In genomic region chr3:175479175-175479574, GRCh38 we compare ENCODE assay signal across 14 cellular contexts.
DNase-seq lines count a peak whose midpoint lies in the region; ATAC-seq and TF ChIP-seq lines count a peak whose summit lies in the region.
"Had no signal": no experiment of that assay in that cellular context is flagged by ENCODE, and none has a peak within 500 bp of the region (broad histone marks: within the 10 kb centered on the region; RNA-seq: fewer than 3 reads in every experiment).

No MANE protein-coding gene starts in this region.

- H3K4me1 ChIP-seq in BLaER1 = peaks cover 95% of the 10 kb centered on the region
- H3K4me1 ChIP-seq: A549, Caco-2 had no signal

- 0 out of 2 replicates have a peak, but pooled peaks cover 3% of the 10 kb centered on the region for H3K36me3 ChIP-seq in BLaER1

- H3K9ac ChIP-seq in BLaER1 = peak overlapping the region; percentile 64

- H3K27me3 ChIP-seq in BLaER1 = no peaks in the 10 kb centered on the region

- H3K27ac ChIP-seq in BLaER1 = peak overlapping the region; percentile 92
- H3K27ac ChIP-seq: A549, C4-2B had no signal

- H4K20me1 ChIP-seq in BLaER1 = no peaks in the 10 kb centered on the region

- peak; percentile 92 for DNase-seq in LNCaP clone FGC (ENCODE audit: low read depth)
- no peak for DNase-seq in T-helper 9 cell
- DNase-seq in effector CD4-positive, alpha-beta T cell = no peak
- DNase-seq: AML-193; Caco-2; Calu3; CD4-positive, alpha-beta T cell; CD8-positive, alpha-beta T cell; DMS79 treated with DMSO at 0.1 percent for 48 hours; GF-D8 had no signal

- H3K9me3 ChIP-seq in BLaER1 = no peaks in the 10 kb centered on the region
- H3K9me3 ChIP-seq: A549, Caco-2 had no signal

- H3K4me3 ChIP-seq in BLaER1 (peak overlapping the region; percentile 19; the same call in 1 of the 2 replicates), LNCaP clone FGC (ENCODE audit: low read depth, low read length) (no peak overlapping the region)
- H3K4me3 ChIP-seq: A549 had no signal

- H3K4me2 ChIP-seq in BLaER1 = peak overlapping the region; percentile 64
- H3K4me2 ChIP-seq: A549 had no signal

- ATAC-seq in HG03378 (IDR thresholded peaks at IDR 0.05; ENCODE audit: unreplicated experiment) = no peak
- ATAC-seq: A549; CD8-positive, alpha-beta T cell had no signal

- no peak for TF ChIP-seq CTCF in LNCaP clone FGC (IDR thresholded peaks at IDR 0.05; ENCODE audit: control insufficient read depth, extremely low read depth, insufficient read depth)
